12 cellular contexts compared by ENCODE assay signal in the genomic region with DNA sequence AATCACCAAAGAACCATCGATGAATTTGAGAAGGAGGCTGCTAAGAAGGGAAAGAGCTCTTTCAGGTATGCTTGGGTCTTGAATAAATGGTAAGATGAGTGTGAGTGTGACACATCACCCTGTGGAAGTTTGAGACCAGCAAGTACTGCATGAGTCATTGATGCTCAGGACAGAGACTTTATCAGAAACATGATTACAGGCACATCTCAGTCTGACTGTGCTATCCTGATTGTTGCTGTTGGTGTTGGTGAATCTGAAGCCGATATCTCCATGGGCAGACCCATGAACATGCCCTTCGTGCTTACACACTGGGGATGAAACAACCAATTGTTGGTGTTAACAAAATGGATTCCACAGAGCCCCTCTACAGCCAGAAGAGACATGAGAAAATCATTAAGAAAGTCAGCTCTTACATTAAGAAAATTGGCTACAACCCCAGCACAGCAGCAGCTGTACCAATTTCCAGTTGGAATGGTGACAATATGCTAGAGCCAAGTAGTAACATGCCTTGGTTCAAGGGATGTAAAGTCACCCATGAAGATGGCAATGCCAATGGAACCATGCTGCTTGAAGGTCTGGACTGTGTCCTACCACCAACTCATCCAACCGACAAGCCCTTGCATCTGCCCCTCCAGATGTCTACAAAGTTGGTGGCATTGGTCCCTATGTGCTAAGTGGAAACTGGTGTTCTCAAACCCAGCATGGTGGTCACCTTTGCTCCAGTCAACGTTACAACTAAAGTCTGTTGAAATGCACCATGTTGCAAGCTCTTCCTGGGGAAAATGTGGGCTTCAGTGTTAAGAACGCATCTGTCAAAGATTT. TPM values are rescaled to one million over a fixed set of nuclear protein-coding genes. Genes with fewer than 3 reads are reported as not detected.
DNase-seq lines count a peak whose midpoint lies in the region; ATAC-seq and TF ChIP-seq lines count a peak whose summit lies in the region.
"Had no signal": no experiment of that assay in that cellular context is flagged by ENCODE, and none has a peak within 500 bp of the region (broad histone marks: within the 10 kb centered on the region; RNA-seq: fewer than 3 reads in every experiment).

No MANE protein-coding gene starts in this region.

- H4K20me1 ChIP-seq in IMR-90 (ENCODE audit: insufficient read depth, low read length), result no peaks in the 10 kb centered on the region; the same call in 1 of the 2 replicates
- H4K20me1 ChIP-seq in mammary epithelial cell (ENCODE audit: insufficient read depth, low read length), result no peaks in the 10 kb centered on the region
- H4K20me1 ChIP-seq in osteoblast (ENCODE audit: insufficient read depth, low read length), result no peaks in the 10 kb centered on the region

- no peak overlapping the region for H2AK9ac ChIP-seq in IMR-90 (replicated peaks; ENCODE audit: low read depth, low read length, poor library complexity)

- DNase-seq in EL (peak; percentile 74), IMR-90 (peak; percentile 88), mammary epithelial cell (peak; percentile 73), osteoblast (ENCODE audit: insufficient read length, low spot score, missing footprints) (peak; percentile 73), NCI-H1417 (lab: John Stamatoyannopoulos, UW) (no peak), left ventricle myocardium inferior (no peak)
- no peak for DNase-seq in stimulated activated CD4-positive, alpha-beta T cell treated with anti-CD3 and anti-CD28 coated beads, Interleukin-4, amount 100 ng/mL, for 1 hour
- DNase-seq: activated CD4-positive, CD25-positive, alpha-beta regulatory T cell had no signal

- H3K4me3 ChIP-seq in IMR-90 (ENCODE audit: insufficient read depth, low read depth, low read length), result no peak overlapping the region
- H3K4me3 ChIP-seq in mammary epithelial cell (replicated peaks in 1 of 3; ENCODE audit: insufficient read depth in 1 of 3, low read depth in 2 of 3, low read length in 3 of 3), result no peak overlapping the region
- H3K4me3 ChIP-seq in osteoblast (ENCODE audit: insufficient read depth, low read length), result no peak overlapping the region
- no peak overlapping the region for H3K4me3 ChIP-seq in left ventricle myocardium inferior

- H4K91ac ChIP-seq in IMR-90 (ENCODE audit: insufficient read depth, low read depth, low read length), result no peak overlapping the region

- H3K27me3 ChIP-seq in IMR-90 (ENCODE audit: control insufficient read depth, insufficient read depth, low read length), result no peaks in the 10 kb centered on the region
- no peaks in the 10 kb centered on the region for H3K27me3 ChIP-seq in mammary epithelial cell (ENCODE audit: insufficient read depth, low read length)
- no peaks in the 10 kb centered on the region for H3K27me3 ChIP-seq in osteoblast (ENCODE audit: insufficient read depth, low read length)
- H3K27me3 ChIP-seq in left ventricle myocardium inferior (ENCODE audit: low read depth), result peaks cover 13% of the 10 kb centered on the region

- H3K18ac ChIP-seq in IMR-90 (ENCODE audit: low read depth, low read length), result no peak overlapping the region; the same call in 1 of the 2 replicates

- H3K14ac ChIP-seq in IMR-90 (replicated peaks; ENCODE audit: low read depth, low read length), result peak overlapping the region; percentile 11; the same call in 1 of the 2 replicates

- no peak for TF ChIP-seq CTCF in IMR-90 (conservative IDR thresholded peaks at IDR 0.05; ENCODE audit: low read depth, low read length)
- no peak for TF ChIP-seq CTCF in mammary epithelial cell (conservative IDR thresholded peaks at IDR 0.05 in 1 of 2, IDR thresholded peaks at IDR 0.05 in 1 of 2; ENCODE audit: extremely low read depth in 1 of 2, insufficient read depth in 1 of 2, low read depth in 1 of 2, low read length in 2 of 2)
- TF ChIP-seq CTCF in osteoblast (IDR thresholded peaks at IDR 0.05; ENCODE audit: extremely low read depth, low read depth, low read length), result no peak
- TF ChIP-seq CTCF in left ventricle myocardium inferior (IDR thresholded peaks at IDR 0.05; ENCODE audit: borderline replicate concordance), result no peak

- H2AK5ac ChIP-seq in IMR-90 (ENCODE audit: low read depth, low read length), result peak overlapping the region; percentile 71

- H3K9me3 ChIP-seq in IMR-90 (ENCODE audit: control insufficient read depth, insufficient read depth, low read length) (no peaks in the 10 kb centered on the region), mammary epithelial cell (replicated peaks; ENCODE audit: insufficient read depth, low read length) (no peaks in the 10 kb centered on the region), osteoblast (ENCODE audit: low read depth, low read length) (no peaks in the 10 kb centered on the region), left ventricle myocardium inferior (replicated peaks) (no peaks in the 10 kb centered on the region)

- H4K5ac ChIP-seq in IMR-90 (ENCODE audit: low read depth, low read length), result peak overlapping the region; percentile 37; the same call in 1 of the 2 replicates

- 100% methylated on average over 2 of the region's 6 CpGs; no CpG with 5 or more reads in 1 of the 2 experiments for WGBS in IMR-90 (ENCODE audit: extremely low coverage in 2 of 2, insufficient read length in 1 of 2), 2 experiments
- WGBS in mammary epithelial cell (ENCODE audit: low coverage, missing lambda C conversion rate), result 94% methylated on average over 6 of the region's 6 CpGs

- peak overlapping the region; percentile 11; the same call in 1 of the 2 replicates for H3K23ac ChIP-seq in IMR-90 (ENCODE audit: low read depth, low read length)

- no peak for TF ChIP-seq RAD21 in IMR-90 (IDR thresholded peaks at IDR 0.05; ENCODE audit: low read length)

- H3K56ac ChIP-seq in IMR-90 (ENCODE audit: extremely low read depth, insufficient read depth, low read length), result no peak overlapping the region

- peak overlapping the region in 1 of 2 experiments; percentile 27; a peak in 1 of 4 replicates for H4K8ac ChIP-seq in IMR-90 (ENCODE audit: low read depth in 2 of 2, low read length in 2 of 2)

- 0 out of 3 replicates have a peak overlapping the region, but pooled peaks have one; percentile 2 for H2BK15ac ChIP-seq in IMR-90 (ENCODE audit: low read depth, low read length)

- H2BK20ac ChIP-seq in IMR-90 (ENCODE audit: low read depth, low read length), result peak overlapping the region; percentile 15; the same call in 1 of the 2 replicates

- ATAC-seq in IMR-90 (ENCODE audit: low read depth) (peak; percentile 73), GM21360 (IDR thresholded peaks at IDR 0.05; ENCODE audit: unreplicated experiment) (no peak)
- ATAC-seq: CD8-positive, alpha-beta T cell had no signal

- TF ChIP-seq POLR2A in IMR-90 (IDR thresholded peaks at IDR 0.05; ENCODE audit: low read depth, low read length), result no peak

- POLR2A ChIA-PET in IMR-90 (lab: Charles Lee; ENCODE audit: unreplicated experiment), result no interaction called here

- no peaks in the 10 kb centered on the region for H3K79me1 ChIP-seq in IMR-90 (ENCODE audit: low read depth in 1 of 2, low read length in 2 of 2)

- CTCF ChIA-PET in IMR-90 (lab: Yijun Ruan, JAX) (interaction anchor here (1.0 to 2.0 kb wide), 3 partner anchors 9 to 369 kb away, joined by 3 to 4 read pairs (median 3); no protein-coding TSS in a partner anchor), mammary epithelial cell (lab: Charles Lee; ENCODE audit: low non-redundant PET) (interaction anchor here (0.7 kb wide), 1 partner anchor 222 kb away, joined by 3 read pairs; no protein-coding TSS in a partner anchor)

- peaks cover 11% of the 10 kb centered on the region; the same call in 1 of the 2 replicates for H3K9me1 ChIP-seq in IMR-90 (ENCODE audit: insufficient read depth, low read length)

- H3K4ac ChIP-seq in IMR-90 (ENCODE audit: low read depth, low read length), result peak overlapping the region; percentile 32; the same call in 1 of the 2 replicates

- dilution Hi-C loops in IMR-90 (cut with HindIII; ENCODE audit: low sequenced_read_pairs, unreplicated experiment), result no loop called here
- dilution Hi-C loops in mammary epithelial cell (cut with HindIII; ENCODE audit: low sequenced_read_pairs), result no loop called here

- H3K27ac ChIP-seq in IMR-90 (ENCODE audit: insufficient read depth, low read length) (no peak overlapping the region), mammary epithelial cell (ENCODE audit: insufficient read depth, low read depth, low read length) (no peak overlapping the region), osteoblast (ENCODE audit: low read depth, low read length) (no peak overlapping the region), left ventricle myocardium inferior (replicated peaks) (no peak overlapping the region)

- H2AFZ ChIP-seq in IMR-90 (replicated peaks; ENCODE audit: low read length, poor library complexity) (peak overlapping the region; percentile 13), mammary epithelial cell (ENCODE audit: low read depth, low read length) (no peak overlapping the region), osteoblast (ENCODE audit: low read length) (peak overlapping the region; percentile 29)

- H3K79me2 ChIP-seq in mammary epithelial cell (ENCODE audit: insufficient read depth, low read length), result no peaks in the 10 kb centered on the region
- no peaks in the 10 kb centered on the region for H3K79me2 ChIP-seq in osteoblast (ENCODE audit: insufficient read depth, low read length)

- H3K4me1 ChIP-seq in IMR-90 (ENCODE audit: control insufficient read depth, insufficient read depth, low read length), result peaks cover 9% of the 10 kb centered on the region; the same call in 1 of the 2 replicates
- H3K4me1 ChIP-seq in mammary epithelial cell (ENCODE audit: insufficient read depth, low read length), result peaks cover 8% of the 10 kb centered on the region
- peaks cover 11% of the 10 kb centered on the region for H3K4me1 ChIP-seq in osteoblast (ENCODE audit: insufficient read depth, low read length)
- H3K4me1 ChIP-seq in left ventricle myocardium inferior, result no peaks in the 10 kb centered on the region

- in situ Hi-C loops in IMR-90 (cut with MboI; ENCODE audit: low sequenced_read_pairs), result no loop called here
- in situ Hi-C loops in mammary epithelial cell (cut with MboI; ENCODE audit: low sequenced_read_pairs in 2 of 2), result loop anchor here (25.0 kb wide), 2 partner anchors 383 to 533 kb away; no protein-coding TSS in a partner anchor

- H2BK5ac ChIP-seq in IMR-90 (ENCODE audit: low read depth, low read length, poor library complexity, severe bottlenecking), result no peak overlapping the region

- intact Hi-C loops in IMR-90 (cut with micrococcal nuclease) (loop anchor here (1.0 kb wide), 2 partner anchors 222 to 313 kb away; no protein-coding TSS in a partner anchor), mammary epithelial cell (cut with micrococcal nuclease) (no loop called here), left ventricle myocardium inferior (cut with micrococcal nuclease) (no loop called here)

- H3K4me2 ChIP-seq in IMR-90 (ENCODE audit: low read depth, low read length), result no peak overlapping the region; the same call in 1 of the 2 replicates
- H3K4me2 ChIP-seq in mammary epithelial cell (ENCODE audit: insufficient read depth, low read depth, low read length), result no peak overlapping the region
- H3K4me2 ChIP-seq in osteoblast (ENCODE audit: insufficient read depth, low read length), result peak overlapping the region; percentile 28

- BruUV-seq in IMR-90 (replicated peaks; lab: Mats Ljungman, UMichigan), result no TSS peak
- BruUV-seq in mammary epithelial cell (replicated peaks; lab: Mats Ljungman, UMichigan), result no TSS peak

- 0 out of 2 replicates have a peak overlapping the region, but pooled peaks have one; percentile 17 for H2BK120ac ChIP-seq in IMR-90 (ENCODE audit: low read depth, low read length)

- H3K36me3 ChIP-seq in IMR-90 (ENCODE audit: control insufficient read depth, insufficient read depth, low read length) (no peaks in the 10 kb centered on the region), mammary epithelial cell (ENCODE audit: insufficient read depth, low read length) (no peaks in the 10 kb centered on the region), osteoblast (ENCODE audit: insufficient read depth, low read length) (no peaks in the 10 kb centered on the region), left ventricle myocardium inferior (no peaks in the 10 kb centered on the region)

- H3K9ac ChIP-seq in IMR-90 (ENCODE audit: low read depth, low read length) (no peak overlapping the region), mammary epithelial cell (ENCODE audit: insufficient read depth, low read length) (no peak overlapping the region)

RNA-seq across cellular contexts. Expression of a gene that starts 20.5 kb away (rescaled TPM):
- total RNA-seq in IMR-90 (2012; rRNA removed) (1.1 and 1.6 TPM in 2 replicates), mammary epithelial cell (not detected), osteoblast (under 0.01 TPM in 1 of 2 replicates, not detected in the other), left ventricle myocardium inferior (not detected)
- polyA plus RNA-seq in IMR-90 (2012; rRNA removed) (0.60 and 0.67 TPM in 2 replicates), mammary epithelial cell (not detected)
- polyA plus RNA-seq in IMR-90 (2012; cell fraction: cytosol; rRNA removed), result 0.08 and 0.75 TPM in 2 replicates
- 0.08 TPM in 1 of 2 replicates, not detected in the other for polyA plus RNA-seq in IMR-90 (2012; cell fraction: nucleus; rRNA removed; ENCODE audit: low replicate concordance)
- not detected for polyA minus RNA-seq in mammary epithelial cell
- total RNA-seq: aorta; CD8-positive, alpha-beta T cell; glomerular endothelial cell had no signal

Comparison
In these comparisons a context has a peak if more than half of its experiments do, and no peak if none do; other contexts are left out.
1. DNase-seq: peak in EL (single experiment), IMR-90 (single experiment), mammary epithelial cell (single experiment) and osteoblast (single experiment); none in stimulated activated CD4-positive, alpha-beta T cell treated with anti-CD3 and anti-CD28 coated beads, Interleukin-4, amount 100 ng/mL, for 1 hour (single experiment), NCI-H1417 (0 of 3) and left ventricle myocardium inferior (single experiment).